ENCODE assay signal across 8 cellular contexts in genomic region chr15:44711356-44712107, GRCh38. TPM values are rescaled to one million over a fixed set of nuclear protein-coding genes. Genes with fewer than 3 reads are reported as not detected.
A peak's percentile ranks its signal among the peaks of the same experiment; 100 is the strongest.
DNase-seq lines count a peak whose midpoint lies in the region; ATAC-seq, FAIRE-seq and TF ChIP-seq lines count a peak whose summit lies in the region.

Gene B2M, plus strand, starts transcription at chr15:44711517. Its CDS starts 30 bp downstream, at chr15:44711547.

- H4K20me1 ChIP-seq in OCI-LY7 (ENCODE audit: insufficient read depth, low read length): peaks cover 31% of the 10 kb centered on the region

- H3K4me2 ChIP-seq in OCI-LY7 (ENCODE audit: low read length): peak within 1 kb of the TSS; percentile 92

- peak; percentile 76 for ATAC-seq in GM21526 (IDR thresholded peaks at IDR 0.05; ENCODE audit: low FRiP score, unreplicated experiment)

- peak; percentile 59 for DNase-seq in D721Med (ENCODE audit: insufficient read length, low spot score)
- peak; percentile 53 for DNase-seq in HuH-7.5 (ENCODE audit: low spot score)
- DNase-seq in OCI-LY7 (ENCODE audit: low spot score): peak; percentile 96
- DNase-seq in activated T-cell treated with anti-CD3 and anti-CD28 coated beads for 1 hour (ENCODE audit: low read depth): peak; percentile 92
- DNase-seq in epidermal melanocyte (ENCODE audit: insufficient read length, low spot score): peak; percentile 77
- peak; percentile 93 to 94 for DNase-seq in stimulated activated CD8-positive, alpha-beta memory T cell treated with anti-CD3 and anti-CD28 coated beads, Interleukin-4, amount 100 ng/mL, for 1 hour (ENCODE audit: low read depth in 2 of 2, low spot score in 1 of 2)

- CTCF ChIA-PET in OCI-LY7 (lab: Charles Lee; ENCODE audit: unreplicated experiment): interaction anchor here (0.6 kb wide), 1 partner anchor 46 kb away, joined by 3 read pairs; no protein-coding TSS in a partner anchor

- peaks cover 55% of the 10 kb centered on the region for H3K36me3 ChIP-seq in OCI-LY7 (ENCODE audit: insufficient read depth, low read length)

- H3K9me3 ChIP-seq in OCI-LY7 (ENCODE audit: low read length) (no peaks in the 10 kb centered on the region), mononuclear cell (ENCODE audit: low read depth, low read length) (no peaks in the 10 kb centered on the region)

- TF ChIP-seq CTCF in D721Med (IDR thresholded peaks at IDR 0.05; ENCODE audit: insufficient read depth, missing control alignments) (no peak), OCI-LY7 (conservative IDR thresholded peaks at IDR 0.05; ENCODE audit: low read length) (no peak)

- H2AFZ ChIP-seq in OCI-LY7 (ENCODE audit: low read length): peak within 1 kb of the TSS; percentile 72; the same call in 1 of the 2 replicates

- peak within 1 kb of the TSS; percentile 89 for H3K4me3 ChIP-seq in OCI-LY7 (ENCODE audit: low read depth, low read length, poor library complexity, severe bottlenecking)
- H3K4me3 ChIP-seq in mononuclear cell (ENCODE audit: low read length): peak within 1 kb of the TSS; percentile 100

- H3K27me3 ChIP-seq in mononuclear cell (ENCODE audit: insufficient read depth, low read length): no peaks in the 10 kb centered on the region

- FAIRE-seq in D721Med (lab: Jason Lieb, UNC): no peak

- peak within 1 kb of the TSS; percentile 91 for H3K27ac ChIP-seq in OCI-LY7 (ENCODE audit: low read depth, low read length, poor library complexity, severe bottlenecking)

- H3K79me2 ChIP-seq in OCI-LY7 (ENCODE audit: insufficient read depth, low read depth, low read length): peaks cover 70% of the 10 kb centered on the region

- BruUV-seq in OCI-LY7 (replicated peaks; lab: Mats Ljungman, UMichigan): no TSS peak

- POLR2A ChIA-PET in OCI-LY7 (lab: Charles Lee): interaction anchor here (0.6 to 9.5 kb wide), 6 partner anchors 10 to 47 kb away, joined by 3 to 116 read pairs (median 29); partner anchors contain the start of genes SPG11 and TRIM69

- no peaks in the 10 kb centered on the region for H3K9me2 ChIP-seq in OCI-LY7 (ENCODE audit: insufficient read depth, low read length)

- H3K4me1 ChIP-seq in OCI-LY7 (ENCODE audit: insufficient read depth, low read length, poor library complexity, severe bottlenecking) (peaks cover 44% of the 10 kb centered on the region), mononuclear cell (ENCODE audit: insufficient read depth, low read length) (peaks cover 48% of the 10 kb centered on the region)

- intact Hi-C loops in OCI-LY7 (cut with micrococcal nuclease; ENCODE audit: unreplicated experiment): loop anchor here (1.0 to 5.0 kb wide), 4 partner anchors 13 to 284 kb away; partner anchors contain the start of genes CTDSPL2, EIF3J and TRIM69

RNA-seq across cellular contexts. Expression of gene B2M, which starts in this region (rescaled TPM):
- total RNA-seq in OCI-LY7 (2014; rRNA removed; shearing (Covaris generic)): 1,738 and 1,761 TPM in 2 replicates
- total RNA-seq in OCI-LY7 (2022) (1,161 and 1,369 TPM in 2 replicates), mononuclear cell (20,832 TPM)

Comparison
In these comparisons a context has a peak if more than half of its experiments do, and no peak if none do; other contexts are left out.
1. Peak in every context shown above with its lines: DNase-seq, ATAC-seq, H3K4me3 ChIP-seq and H3K27ac ChIP-seq.
2. RNA of gene B2M (total RNA-seq): 20,832 TPM in mononuclear cell (single experiment); 1,161 to 1,761 TPM in OCI-LY7; every median in the first group is over 10 times any median in the second.